In genomic region chr1:154353460-154353904, GRCh38 we compare ENCODE assay signal across 7 cellular contexts. TPM values are rescaled to one million over a fixed set of nuclear protein-coding genes. Genes with fewer than 3 reads are reported as not detected.
DNase-seq lines count a peak whose midpoint lies in the region; ATAC-seq and TF ChIP-seq lines count a peak whose summit lies in the region.

No MANE protein-coding gene starts in this region.

- no peaks in the 10 kb centered on the region for H3K36me3 ChIP-seq in rectal smooth muscle tissue (ENCODE audit: control insufficient read depth, insufficient read depth, low read length)

- no peak for TF ChIP-seq EP300 in Ishikawa (IDR thresholded peaks at IDR 0.05; ENCODE audit: borderline replicate concordance)

- ATAC-seq in activated CD8-positive, alpha-beta T cell treated with anti-CD3 and anti-CD28 coated beads for 36 hours: peak; percentile 75
- ATAC-seq in HG02870 (IDR thresholded peaks at IDR 0.05; ENCODE audit: unreplicated experiment): no peak

- H3K9me3 Mint-ChIP-seq in activated CD8-positive, alpha-beta T cell treated with anti-CD3 and anti-CD28 coated beads for 36 hours: no peaks in the 10 kb centered on the region
- peaks cover 4% of the 10 kb centered on the region for H3K9me3 Mint-ChIP-seq in glutamatergic neuron (ENCODE audit: unreplicated experiment)

- H3K4me3 ChIP-seq in rectal smooth muscle tissue (ENCODE audit: low read length): peak overlapping the region; percentile 63

- H3K27me3 ChIP-seq in rectal smooth muscle tissue (ENCODE audit: control insufficient read depth, insufficient read depth, low read length): no peaks in the 10 kb centered on the region

- in situ Hi-C loops in G401 (cut with HindIII; ENCODE audit: low sequenced_read_pairs): no loop called here

- intact Hi-C loops in activated CD8-positive, alpha-beta T cell treated with anti-CD3 and anti-CD28 coated beads for 36 hours (cut with micrococcal nuclease): loop anchor here (5.0 to 10.0 kb wide), 2 partner anchors 54 to 91 kb away; partner anchors contain the start of gene IL6R

- H3K27ac ChIP-seq in rectal smooth muscle tissue (ENCODE audit: low read depth, low read length): no peak overlapping the region

- POLR2A ChIA-PET in activated CD8-positive, alpha-beta T cell treated with anti-CD3 and anti-CD28 coated beads for 36 hours (lab: Charles Lee): interaction anchor here (0.6 to 2.2 kb wide), 3 partner anchors 18 to 331 kb away, joined by 3 to 5 read pairs (median 3); no protein-coding TSS in a partner anchor

- 0 out of 2 replicates have a peak, but pooled peaks have one; percentile 13 for TF ChIP-seq RAD21 in Ishikawa (IDR thresholded peaks at IDR 0.05; ENCODE audit: low read depth)

- H3K4me3 Mint-ChIP-seq in activated CD8-positive, alpha-beta T cell treated with anti-CD3 and anti-CD28 coated beads for 36 hours: peak overlapping the region; percentile 69
- peak overlapping the region; percentile 93 for H3K4me3 Mint-ChIP-seq in glutamatergic neuron (ENCODE audit: unreplicated experiment)

- no peak overlapping the region for H3K9ac ChIP-seq in rectal smooth muscle tissue (ENCODE audit: low read length)

- CTCF ChIA-PET in activated CD8-positive, alpha-beta T cell treated with anti-CD3 and anti-CD28 coated beads for 36 hours (lab: Charles Lee): interaction anchor here (0.6 to 6.2 kb wide), 6 partner anchors 10 to 194 kb away, joined by 3 to 46 read pairs (median 4); no protein-coding TSS in a partner anchor

- no peaks in the 10 kb centered on the region for H3K27me3 Mint-ChIP-seq in activated CD8-positive, alpha-beta T cell treated with anti-CD3 and anti-CD28 coated beads for 36 hours
- H3K27me3 Mint-ChIP-seq in glutamatergic neuron (ENCODE audit: unreplicated experiment): peaks cover 10% of the 10 kb centered on the region

- peak; percentile 23 for DNase-seq in G401 (ENCODE audit: low spot score)
- DNase-seq in activated CD8-positive, alpha-beta T cell treated with anti-CD3 and anti-CD28 coated beads for 36 hours: peak; percentile 53
- no peak for DNase-seq in glutamatergic neuron
- no peak for DNase-seq in NCI-H1092 treated with DMSO at 0.1 percent for 48 hours (lab: John Stamatoyannopoulos, UW)

- no peak for TF ChIP-seq CTCF in activated CD8-positive, alpha-beta T cell treated with anti-CD3 and anti-CD28 coated beads for 36 hours (IDR thresholded peaks at IDR 0.05)
- TF ChIP-seq CTCF in glutamatergic neuron (IDR thresholded peaks at IDR 0.05; ENCODE audit: partially characterized antibody, unreplicated experiment): no peak

- H3K4me1 ChIP-seq in rectal smooth muscle tissue (ENCODE audit: control insufficient read depth, insufficient read depth, low read length): peaks cover 5% of the 10 kb centered on the region

- peaks cover 11% of the 10 kb centered on the region for H3K36me3 Mint-ChIP-seq in activated CD8-positive, alpha-beta T cell treated with anti-CD3 and anti-CD28 coated beads for 36 hours (ENCODE audit: low read depth)
- H3K36me3 Mint-ChIP-seq in glutamatergic neuron (ENCODE audit: unreplicated experiment): no peaks in the 10 kb centered on the region

- peaks cover 30% of the 10 kb centered on the region for H3K4me1 Mint-ChIP-seq in activated CD8-positive, alpha-beta T cell treated with anti-CD3 and anti-CD28 coated beads for 36 hours (ENCODE audit: low read depth)
- H3K4me1 Mint-ChIP-seq in glutamatergic neuron (ENCODE audit: low read depth, unreplicated experiment): peaks cover 28% of the 10 kb centered on the region

- H3K27ac Mint-ChIP-seq in activated CD8-positive, alpha-beta T cell treated with anti-CD3 and anti-CD28 coated beads for 36 hours: peak overlapping the region; percentile 64
- H3K27ac Mint-ChIP-seq in glutamatergic neuron (ENCODE audit: unreplicated experiment): peak overlapping the region; percentile 69

TF ChIP-seq in Ishikawa, 13 proteins besides CTCF, POLR2A, EP300 and RAD21:
- TF ChIP-seq FOXM1 (IDR thresholded peaks at IDR 0.05; ENCODE audit: borderline replicate concordance, low read depth) (no peak), NFIC (IDR thresholded peaks at IDR 0.05) (no peak), CEBPB (IDR thresholded peaks at IDR 0.05) (no peak), USF1 (IDR thresholded peaks at IDR 0.05) (no peak), TCF12 (IDR thresholded peaks at IDR 0.05; ENCODE audit: low read depth) (no peak), TAF1 (IDR thresholded peaks at IDR 0.05; ENCODE audit: low read depth) (no peak), EGR1 (IDR thresholded peaks at IDR 0.05) (no peak), YY1 (IDR thresholded peaks at IDR 0.05; ENCODE audit: low read depth) (no peak), CREB1 (IDR thresholded peaks at IDR 0.05; ENCODE audit: low read depth) (no peak), MAX (IDR thresholded peaks at IDR 0.05) (no peak), ZBTB7A (IDR thresholded peaks at IDR 0.05; ENCODE audit: low read depth) (no peak), REST (IDR thresholded peaks at IDR 0.05; ENCODE audit: low read depth) (no peak), TEAD4 (IDR thresholded peaks at IDR 0.05) (no peak)

RNA-seq across cellular contexts. Expression of gene ATP8B2, which starts 28.2 kb away (rescaled TPM):
- total RNA-seq in G401 (2014; rRNA removed; shearing (Covaris generic)): 66.6 and 73.8 TPM in 2 replicates
- total RNA-seq in activated CD8-positive, alpha-beta T cell treated with anti-CD3 and anti-CD28 coated beads for 36 hours: 10 to 100 TPM; 52.2 to 54.7 TPM
- 68.7 TPM for total RNA-seq in glutamatergic neuron (ENCODE audit: unreplicated experiment)

RNA-seq across cellular contexts. Expression of gene AQP10, which starts 32.6 kb away (rescaled TPM):
- total RNA-seq in G401 (2014; rRNA removed; shearing (Covaris generic)): 0.24 TPM in 1 of 2 replicates, not detected in the other
- under 1 TPM in 1 of 2 experiments, not detected in 1; 0.14 TPM for total RNA-seq in activated CD8-positive, alpha-beta T cell treated with anti-CD3 and anti-CD28 coated beads for 36 hours
- not detected for total RNA-seq in glutamatergic neuron (ENCODE audit: unreplicated experiment)

RNA-seq across cellular contexts. Expression of gene IL6R, which starts 51.7 kb away (rescaled TPM):
- total RNA-seq in G401 (2014; rRNA removed; shearing (Covaris generic)): 4.7 and 44.7 TPM in 2 replicates
- total RNA-seq in activated CD8-positive, alpha-beta T cell treated with anti-CD3 and anti-CD28 coated beads for 36 hours: 1 to 10 TPM; 2.2 to 2.5 TPM
- total RNA-seq in glutamatergic neuron (ENCODE audit: unreplicated experiment): 1.6 TPM

Comparison
In these comparisons a context has a peak if more than half of its experiments do, and no peak if none do; other contexts are left out.
1. DNase-seq: peak in G401 (single experiment) and activated CD8-positive, alpha-beta T cell treated with anti-CD3 and anti-CD28 coated beads for 36 hours (single experiment); none in glutamatergic neuron (single experiment) and NCI-H1092 treated with DMSO at 0.1 percent for 48 hours (single experiment).